9 cellular contexts compared by ENCODE assay signal in the genomic region with DNA sequence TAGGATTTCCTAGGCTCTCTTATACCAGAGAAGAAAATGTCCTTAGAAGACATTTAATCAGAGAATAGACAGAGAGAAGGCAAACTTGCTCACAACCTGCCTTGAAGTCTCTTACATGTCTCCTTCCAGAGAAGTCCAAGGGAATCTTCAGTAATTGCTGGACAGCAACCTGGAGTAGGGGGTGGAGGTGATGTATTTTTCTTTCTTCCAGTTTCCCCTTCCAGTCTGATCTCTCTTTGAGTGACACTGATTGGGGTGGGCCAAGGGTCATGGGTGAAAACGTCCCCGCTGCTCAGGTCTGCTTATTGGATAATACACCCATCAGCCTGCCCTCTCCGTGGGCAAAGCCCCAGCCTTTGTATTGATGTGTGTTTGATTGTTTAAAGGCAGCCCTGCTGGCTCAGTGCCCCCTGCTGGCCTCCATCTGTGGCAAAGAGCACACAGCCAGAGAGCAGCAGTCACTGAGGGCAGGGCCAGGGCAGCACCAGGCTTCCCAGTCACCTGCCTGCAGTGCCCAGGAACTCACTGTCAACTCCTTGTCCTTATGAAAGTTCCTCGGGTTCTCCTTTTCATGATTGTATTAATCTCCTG. TPM values are rescaled to one million over a fixed set of nuclear protein-coding genes. Genes with fewer than 3 reads are reported as not detected.
DNase-seq lines count a peak whose midpoint lies in the region; ATAC-seq, FAIRE-seq and TF ChIP-seq lines count a peak whose summit lies in the region.
"Had no signal": no experiment of that assay in that cellular context is flagged by ENCODE, and none has a peak within 500 bp of the region (broad histone marks: within the 10 kb centered on the region; RNA-seq: fewer than 3 reads in every experiment).

No MANE protein-coding gene starts in this region.

- no peak overlapping the region for H3K4me2 ChIP-seq in astrocyte (ENCODE audit: low read length)

- H3K27ac ChIP-seq in astrocyte (ENCODE audit: low read depth, low read length): no peak overlapping the region

- ATAC-seq in memory B cell (ENCODE audit: low read depth) (peak; percentile 91), HG02610 (IDR thresholded peaks at IDR 0.05; ENCODE audit: unreplicated experiment) (no peak)

- no peak for FAIRE-seq in astrocyte (lab: Jason Lieb, UNC)

- DNase-seq in NCI-H748 (lab: John Stamatoyannopoulos, UW; ENCODE audit: unreplicated experiment) (peak; percentile 32), NCI-H748 treated with DMSO at 0.1 percent for 48 hours (lab: John Stamatoyannopoulos, UW) (no peak), T follicular helper cell (ENCODE audit: low read depth) (peak; percentile 29), astrocyte (ENCODE audit: low read depth) (no peak), memory B cell (ENCODE audit: low spot score in 2 of 2) (peak; percentile 30 to 38), OCI-M2 (lab: John Stamatoyannopoulos, UW; ENCODE audit: unreplicated experiment) (no peak), posterior vena cava (ENCODE audit: low spot score) (no peak)

- H3K36me3 ChIP-seq in astrocyte (ENCODE audit: insufficient read depth, low read length): no peaks in the 10 kb centered on the region

- no peak overlapping the region for H3K9ac ChIP-seq in astrocyte (ENCODE audit: low read length)

- no peak overlapping the region for H3K4me3 Mint-ChIP-seq in astrocyte (ENCODE audit: unreplicated experiment)
- H3K4me3 Mint-ChIP-seq in memory B cell: no peak overlapping the region
- H3K4me3 Mint-ChIP-seq: activated naive CD4-positive, alpha-beta T cell treated with anti-CD3 and anti-CD28 coated beads, Interleukin-2, amount 50 U/mL, for 24 hours had no signal

- H3K36me3 Mint-ChIP-seq in astrocyte (ENCODE audit: low read depth, unreplicated experiment): peaks cover 16% of the 10 kb centered on the region
- H3K36me3 Mint-ChIP-seq in memory B cell: no peaks in the 10 kb centered on the region
- H3K36me3 Mint-ChIP-seq: activated naive CD4-positive, alpha-beta T cell treated with anti-CD3 and anti-CD28 coated beads, Interleukin-2, amount 50 U/mL, for 24 hours had no signal

- intact Hi-C loops in posterior vena cava (cut with DNase I): no loop called here

- no peak overlapping the region for H3K4me3 ChIP-seq in astrocyte (ENCODE audit: insufficient read depth, low read depth, low read length)

- TF ChIP-seq CTCF in astrocyte (IDR thresholded peaks at IDR 0.05; ENCODE audit: insufficient read depth, low read depth, low read length): peak; percentile 9

- H3K9me3 Mint-ChIP-seq in astrocyte (ENCODE audit: unreplicated experiment) (peaks cover 5% of the 10 kb centered on the region), memory B cell (no peaks in the 10 kb centered on the region)
- H3K9me3 Mint-ChIP-seq: activated naive CD4-positive, alpha-beta T cell treated with anti-CD3 and anti-CD28 coated beads, Interleukin-2, amount 50 U/mL, for 24 hours had no signal

- H3K27ac Mint-ChIP-seq in astrocyte (ENCODE audit: unreplicated experiment) (no peak overlapping the region), memory B cell (peak overlapping the region; percentile 35)
- H3K27ac Mint-ChIP-seq: activated naive CD4-positive, alpha-beta T cell treated with anti-CD3 and anti-CD28 coated beads, Interleukin-2, amount 50 U/mL, for 24 hours had no signal

- no peaks in the 10 kb centered on the region for H3K9me3 ChIP-seq in astrocyte (ENCODE audit: insufficient read depth, low read depth, low read length)

- H3K4me1 Mint-ChIP-seq in astrocyte (ENCODE audit: low read depth, unreplicated experiment): peaks cover 7% of the 10 kb centered on the region
- peaks cover 5% of the 10 kb centered on the region for H3K4me1 Mint-ChIP-seq in memory B cell
- H3K4me1 Mint-ChIP-seq: activated naive CD4-positive, alpha-beta T cell treated with anti-CD3 and anti-CD28 coated beads, Interleukin-2, amount 50 U/mL, for 24 hours had no signal

- peaks cover 4% of the 10 kb centered on the region for H3K4me1 ChIP-seq in astrocyte (ENCODE audit: insufficient read depth, low read length)

- H3K27me3 Mint-ChIP-seq in astrocyte (ENCODE audit: low read depth, unreplicated experiment): peaks cover 3% of the 10 kb centered on the region
- H3K27me3 Mint-ChIP-seq in memory B cell: peaks cover 6% of the 10 kb centered on the region
- H3K27me3 Mint-ChIP-seq: activated naive CD4-positive, alpha-beta T cell treated with anti-CD3 and anti-CD28 coated beads, Interleukin-2, amount 50 U/mL, for 24 hours had no signal

- H3K27me3 ChIP-seq in astrocyte (ENCODE audit: insufficient read depth, low read length): no peaks in the 10 kb centered on the region

- H3K79me2 ChIP-seq in astrocyte (ENCODE audit: insufficient read depth, low read length): no peaks in the 10 kb centered on the region

- no peaks in the 10 kb centered on the region for H4K20me1 ChIP-seq in astrocyte (ENCODE audit: insufficient read depth, low read length)

- no peak overlapping the region for H2AFZ ChIP-seq in astrocyte (ENCODE audit: low read depth, low read length)

RNA-seq across cellular contexts. Expression of a gene that starts 35.7 kb away (rescaled TPM):
- 262 TPM in 2 replicates for total RNA-seq in astrocyte
- total RNA-seq in posterior vena cava: 100 to 1,000 TPM; 222 to 263 TPM

Comparison
In these comparisons a context has a peak if more than half of its experiments do, and no peak if none do; other contexts are left out.
1. DNase-seq: peak in NCI-H748 (single experiment), T follicular helper cell (single experiment) and memory B cell (2 of 2); none in NCI-H748 treated with DMSO at 0.1 percent for 48 hours (single experiment), astrocyte (single experiment), OCI-M2 (single experiment) and posterior vena cava (single experiment).